ENCODE assay signal across 25 cellular contexts in genomic region chr10:1026578-1026977, GRCh38. TPM values are rescaled to one million over a fixed set of nuclear protein-coding genes. Genes with fewer than 3 reads are reported as not detected.
DNase-seq lines count a peak whose midpoint lies in the region; ATAC-seq and TF ChIP-seq lines count a peak whose summit lies in the region.
"Had no signal": no experiment of that assay in that cellular context is flagged by ENCODE, and none has a peak within 500 bp of the region (broad histone marks: within the 10 kb centered on the region; RNA-seq: fewer than 3 reads in every experiment).

No MANE protein-coding gene starts in this region.

- H3K56ac ChIP-seq in mesendoderm (ENCODE audit: low read length) = no peak overlapping the region

- peaks cover 10% of the 10 kb centered on the region for H3F3A ChIP-seq in neural progenitor cell (ENCODE audit: low read depth)

- H3K36me3 ChIP-seq in heart left ventricle (no peaks in the 10 kb centered on the region), neural progenitor cell (no peaks in the 10 kb centered on the region), skeletal muscle tissue (ENCODE audit: control insufficient read depth in 3 of 3, insufficient read depth in 3 of 3, low read length in 3 of 3) (peaks cover 0 to 14% (median 1%) of the 10 kb centered on the region in 3 donors), colonic mucosa (no peaks in the 10 kb centered on the region), mesendoderm (ENCODE audit: control insufficient read depth, insufficient read depth, low read length) (no peaks in the 10 kb centered on the region)

- H3K9me3 ChIP-seq in heart left ventricle (no peaks in the 10 kb centered on the region), right cardiac atrium (ENCODE audit: control insufficient read depth, low read length) (no peaks in the 10 kb centered on the region), neural progenitor cell (ENCODE audit: low read depth) (no peaks in the 10 kb centered on the region), skeletal muscle tissue (ENCODE audit: control insufficient read depth in 3 of 3, low read length in 3 of 3) (no peaks in the 10 kb centered on the region), colonic mucosa (no peaks in the 10 kb centered on the region)

- peaks cover 0 to 5% (median 0%) of the 10 kb centered on the region in 12 donors for H3K4me1 ChIP-seq in heart left ventricle
- no peaks in the 10 kb centered on the region for H3K4me1 ChIP-seq in right cardiac atrium (ENCODE audit: control insufficient read depth, insufficient read depth, low read length)
- no peaks in the 10 kb centered on the region for H3K4me1 ChIP-seq in neural progenitor cell
- H3K4me1 ChIP-seq in skeletal muscle tissue (ENCODE audit: control insufficient read depth in 3 of 3, insufficient read depth in 3 of 3, low read length in 3 of 3) = peaks cover 12 to 23% (median 14%) of the 10 kb centered on the region in 3 donors
- no peaks in the 10 kb centered on the region for H3K4me1 ChIP-seq in colonic mucosa
- H3K4me1 ChIP-seq in mesendoderm (ENCODE audit: control insufficient read depth, low read depth, low read length) = no peaks in the 10 kb centered on the region

- H2BK15ac ChIP-seq in mesendoderm (replicated peaks; ENCODE audit: low read depth) = no peak overlapping the region

- H3K18ac ChIP-seq in mesendoderm (ENCODE audit: low read length) = no peak overlapping the region

- H3K79me2 ChIP-seq in neural progenitor cell (ENCODE audit: low read depth) (no peaks in the 10 kb centered on the region), mesendoderm (ENCODE audit: control insufficient read depth, insufficient read depth, low read length) (no peaks in the 10 kb centered on the region)

- H3K27me3 ChIP-seq in heart left ventricle = no peaks in the 10 kb centered on the region
- no peaks in the 10 kb centered on the region for H3K27me3 ChIP-seq in right cardiac atrium (ENCODE audit: control insufficient read depth, insufficient read depth)
- H3K27me3 ChIP-seq in neural progenitor cell = no peaks in the 10 kb centered on the region
- no peaks in the 10 kb centered on the region for H3K27me3 ChIP-seq in skeletal muscle tissue (ENCODE audit: control insufficient read depth in 3 of 3, insufficient read depth in 3 of 3, low read length in 3 of 3)
- no peaks in the 10 kb centered on the region for H3K27me3 ChIP-seq in colonic mucosa
- no peaks in the 10 kb centered on the region for H3K27me3 ChIP-seq in mesendoderm (ENCODE audit: insufficient read depth, low read length, poor library complexity)

- no peaks in the 10 kb centered on the region for H4K20me1 ChIP-seq in neural progenitor cell (ENCODE audit: low read depth)

- no peak overlapping the region for H2BK5ac ChIP-seq in mesendoderm (ENCODE audit: low read length)

- TF ChIP-seq CTCF in heart left ventricle (IDR thresholded peaks at IDR 0.05) = no peak
- TF ChIP-seq CTCF in neural progenitor cell (IDR thresholded peaks at IDR 0.05) = no peak
- TF ChIP-seq CTCF in colonic mucosa (IDR thresholded peaks at IDR 0.05) = no peak

- H3K23ac ChIP-seq in mesendoderm (ENCODE audit: low read length) = no peak overlapping the region

- no peak overlapping the region for H3K9ac ChIP-seq in neural progenitor cell
- H3K9ac ChIP-seq in skeletal muscle tissue (ENCODE audit: low read depth in 1 of 3, low read length in 3 of 3) = peak overlapping the region; percentile 30 to 85 (median 58)
- no peak overlapping the region for H3K9ac ChIP-seq in colonic mucosa (ENCODE audit: low read depth in 2 of 2, low read length in 2 of 2)
- no peak overlapping the region for H3K9ac ChIP-seq in mesendoderm (ENCODE audit: low read length)

- H2AFZ ChIP-seq in neural progenitor cell (replicated peaks) = no peak overlapping the region
- H2AFZ ChIP-seq: GM23338 had no signal

- H3K36me3 Mint-ChIP-seq in neural progenitor cell = peaks cover under 1% of the 10 kb centered on the region
- peaks cover 14% of the 10 kb centered on the region for H3K36me3 Mint-ChIP-seq in activated naive CD8-positive, alpha-beta T cell treated with anti-CD3 and anti-CD28 coated beads, Interleukin-2, amount 50 U/mL, for 24 hours (ENCODE audit: low read depth)

- intact Hi-C loops in heart left ventricle (cut with DNase I) (no loop called here), right cardiac atrium (cut with DNase I) (no loop called here), left ventricle myocardium superior (cut with micrococcal nuclease) (no loop called here), colonic mucosa (cut with DNase I) (no loop called here)

- H3K4me3 Mint-ChIP-seq in neural progenitor cell = no peak overlapping the region
- H3K4me3 Mint-ChIP-seq in activated naive CD8-positive, alpha-beta T cell treated with anti-CD3 and anti-CD28 coated beads, Interleukin-2, amount 50 U/mL, for 24 hours = no peak overlapping the region
- H3K4me3 Mint-ChIP-seq: CD4-positive, alpha-beta memory T cell; GM23338; H9; HFFc6 had no signal

- 50 to 66% (median 53%) methylated on average over 6 of the region's 6 CpGs for WGBS in heart left ventricle, 4 donors
- WGBS in right cardiac atrium = 60% methylated on average over 6 of the region's 6 CpGs
- WGBS in mesendoderm (ENCODE audit: extremely low coverage, insufficient coverage, low lambda C conversion rate) = no CpG with 5 or more reads among the region's 6 CpGs

- ATAC-seq in heart left ventricle (peak in 3 of 4 donors; percentile 62 to 68 (median 63)), right cardiac atrium (no peak), left ventricle myocardium superior (peak; percentile 66)
- no peak for ATAC-seq in activated naive CD8-positive, alpha-beta T cell treated with anti-CD3 and anti-CD28 coated beads, Interleukin-2, amount 50 U/mL, for 24 hours
- ATAC-seq: GM23338, HCT116 had no signal

- H3K4me1 Mint-ChIP-seq in neural progenitor cell = no peaks in the 10 kb centered on the region
- H3K4me1 Mint-ChIP-seq in activated naive CD8-positive, alpha-beta T cell treated with anti-CD3 and anti-CD28 coated beads, Interleukin-2, amount 50 U/mL, for 24 hours = no peaks in the 10 kb centered on the region
- H3K4me1 Mint-ChIP-seq: CD4-positive, alpha-beta memory T cell had no signal

- no peak overlapping the region for H2AK5ac ChIP-seq in mesendoderm (ENCODE audit: low read length)

- peak overlapping the region; percentile 68 for H3K27ac Mint-ChIP-seq in neural progenitor cell
- no peak overlapping the region for H3K27ac Mint-ChIP-seq in activated naive CD8-positive, alpha-beta T cell treated with anti-CD3 and anti-CD28 coated beads, Interleukin-2, amount 50 U/mL, for 24 hours
- H3K27ac Mint-ChIP-seq: CD4-positive, alpha-beta memory T cell; GM23338; H9; HFFc6 had no signal

- H3K9me3 Mint-ChIP-seq in neural progenitor cell = no peaks in the 10 kb centered on the region
- H3K9me3 Mint-ChIP-seq in activated naive CD8-positive, alpha-beta T cell treated with anti-CD3 and anti-CD28 coated beads, Interleukin-2, amount 50 U/mL, for 24 hours = no peaks in the 10 kb centered on the region
- H3K9me3 Mint-ChIP-seq: CD4-positive, alpha-beta memory T cell; GM23338; HFFc6 had no signal

- H3K4me3 ChIP-seq in heart left ventricle (no peak overlapping the region), right cardiac atrium (ENCODE audit: low read length) (no peak overlapping the region), neural progenitor cell (no peak overlapping the region), skeletal muscle tissue (ENCODE audit: low read length in 3 of 3) (peak overlapping the region in 2 of 3 donors; percentile 29 to 43), colonic mucosa (no peak overlapping the region), mesendoderm (ENCODE audit: low read length) (no peak overlapping the region)
- H3K4me3 ChIP-seq: GM23338 had no signal

- H3K27ac ChIP-seq in heart left ventricle (peak overlapping the region in 10 of 12 donors; percentile 35 to 81 (median 64)), right cardiac atrium (ENCODE audit: low read length) (no peak overlapping the region), neural progenitor cell (no peak overlapping the region), skeletal muscle tissue (ENCODE audit: low read depth, low read length) (peak overlapping the region; percentile 88), colonic mucosa (no peak overlapping the region), mesendoderm (ENCODE audit: low read depth, low read length) (no peak overlapping the region)

- no peak overlapping the region for H4K5ac ChIP-seq in mesendoderm (ENCODE audit: low read length)

- TF ChIP-seq POLR2A in heart left ventricle (IDR thresholded peaks at IDR 0.05) = no peak

- H3K4ac ChIP-seq in mesendoderm (ENCODE audit: low read depth, low read length) = no peak overlapping the region

- H3K4me2 ChIP-seq in neural progenitor cell (no peak overlapping the region), mesendoderm (ENCODE audit: low read length) (no peak overlapping the region)
- H3K4me2 ChIP-seq: GM23338 had no signal

- no peak overlapping the region for H4K8ac ChIP-seq in mesendoderm (ENCODE audit: low read depth, low read length)

- no peaks in the 10 kb centered on the region for H3K27me3 Mint-ChIP-seq in neural progenitor cell (ENCODE audit: insufficient read depth, low read depth)
- no peaks in the 10 kb centered on the region for H3K27me3 Mint-ChIP-seq in activated naive CD8-positive, alpha-beta T cell treated with anti-CD3 and anti-CD28 coated beads, Interleukin-2, amount 50 U/mL, for 24 hours
- H3K27me3 Mint-ChIP-seq: CD4-positive, alpha-beta memory T cell had no signal

- no peak overlapping the region for H2BK120ac ChIP-seq in mesendoderm (ENCODE audit: low read depth, low read length)

- no peak for DNase-seq in heart left ventricle
- DNase-seq in right cardiac atrium = no peak
- DNase-seq in left ventricle myocardium superior = no peak
- DNase-seq in neural progenitor cell (ENCODE audit: low spot score) = no peak
- DNase-seq in colonic mucosa = no peak
- no peak for DNase-seq in activated naive CD8-positive, alpha-beta T cell treated with anti-CD3 and anti-CD28 coated beads, Interleukin-2, amount 50 U/mL, for 24 hours
- DNase-seq in mesendoderm = no peak
- DNase-seq: C1 segment of cervical spinal cord; Calu3; CD4-positive, alpha-beta memory T cell; COR-L47; DMS53; DMS79 treated with DMSO at 0.1 percent for 48 hours; GF-D8; H9; HFFc6 had no signal

- no peaks in the 10 kb centered on the region for H3K79me1 ChIP-seq in mesendoderm (ENCODE audit: low read length)

RNA-seq across cellular contexts. Expression of gene IDI2, which starts 0.9 kb away (rescaled TPM):
- total RNA-seq in heart left ventricle (under 1 TPM in 6 of 9 donors, not detected in 3; 0.18 to 0.72 (median 0.31) TPM), right cardiac atrium (under 1 TPM in 2 of 4 donors, not detected in 2; 0.23 to 0.29 TPM), left ventricle myocardium superior (not detected), neural progenitor cell (ENCODE audit: low replicate concordance) (not detected in 2 replicates), skeletal muscle tissue (not detected), colonic mucosa (not detected)
- polyA plus RNA-seq in heart left ventricle (under 1 TPM in 1 of 2 donors, not detected in 1; 0.19 TPM), right cardiac atrium (0.23 TPM)
- polyA plus RNA-seq in mesendoderm (2013, experiment 1 of 2) = not detected
- not detected for polyA plus RNA-seq in mesendoderm (2013, experiment 2 of 2)
- total RNA-seq: A172; A673; Calu3; CD4-positive, alpha-beta memory T cell; Daoy; G401; GM23338; H4; H9; HFFc6 had no signal
- polyA plus RNA-seq: BJ; CD4-positive, alpha-beta memory T cell; GM23338 had no signal

RNA-seq across cellular contexts. Expression of gene IDI1, which starts 22.3 kb away (rescaled TPM):
- 10 to 100 TPM; 13.7 to 29.8 (median 18.4) TPM for total RNA-seq in heart left ventricle
- 10 to 100 TPM in 1 of 2 donors, 1 to 10 TPM in 1; 9.1 to 44.8 TPM for polyA plus RNA-seq in heart left ventricle
- 10 to 100 TPM; 14.6 to 30.3 (median 20.0) TPM for total RNA-seq in right cardiac atrium
- polyA plus RNA-seq in right cardiac atrium = 26.7 TPM
- total RNA-seq in left ventricle myocardium superior = 15.8 TPM
- total RNA-seq in neural progenitor cell (ENCODE audit: low replicate concordance) = 117 and 168 TPM in 2 replicates
- total RNA-seq in skeletal muscle tissue = 31.8 TPM
- total RNA-seq in colonic mucosa = 100 to 1,000 TPM in 1 of 2 donors, 10 to 100 TPM in 1; 41.3 to 142 TPM
- polyA plus RNA-seq in mesendoderm (2013, experiment 1 of 2) = 131 TPM
- polyA plus RNA-seq in mesendoderm (2013, experiment 2 of 2) = 142 TPM

RNA-seq across cellular contexts. Expression of gene WDR37, which starts 29.6 kb away (rescaled TPM):
- total RNA-seq in heart left ventricle (10 to 100 TPM; 22.6 to 43.3 (median 30.7) TPM), right cardiac atrium (10 to 100 TPM; 29.0 to 35.6 (median 32.5) TPM), left ventricle myocardium superior (35.0 TPM), neural progenitor cell (ENCODE audit: low replicate concordance) (11.6 and 14.7 TPM in 2 replicates), skeletal muscle tissue (12.5 TPM), colonic mucosa (10 to 100 TPM; 18.6 to 18.7 TPM)
- polyA plus RNA-seq in heart left ventricle (10 to 100 TPM in 1 of 2 donors, 1 to 10 TPM in 1; 8.4 to 16.0 TPM), right cardiac atrium (9.7 TPM)
- polyA plus RNA-seq in mesendoderm (2013, experiment 1 of 2) = 5.2 TPM
- 5.4 TPM for polyA plus RNA-seq in mesendoderm (2013, experiment 2 of 2)

RNA-seq across cellular contexts. Expression of gene GTPBP4, which starts 38.3 kb away (rescaled TPM):
- total RNA-seq in heart left ventricle (10 to 100 TPM; 13.5 to 31.8 (median 28.8) TPM), right cardiac atrium (10 to 100 TPM; 22.9 to 29.8 (median 27.5) TPM), left ventricle myocardium superior (27.8 TPM), neural progenitor cell (ENCODE audit: low replicate concordance) (32.4 and 53.4 TPM in 2 replicates), skeletal muscle tissue (14.1 TPM), colonic mucosa (10 to 100 TPM; 22.4 to 43.6 TPM)
- polyA plus RNA-seq in heart left ventricle (10 to 100 TPM; 13.3 to 52.0 TPM), right cardiac atrium (16.8 TPM)
- 66.3 TPM for polyA plus RNA-seq in mesendoderm (2013, experiment 1 of 2)
- polyA plus RNA-seq in mesendoderm (2013, experiment 2 of 2) = 64.8 TPM

Comparison
In these comparisons a context has a peak if more than half of its experiments do, and no peak if none do; other contexts are left out.
1. ATAC-seq: peak in heart left ventricle (3 of 4) and left ventricle myocardium superior (single experiment); none in right cardiac atrium (0 of 2) and activated naive CD8-positive, alpha-beta T cell treated with anti-CD3 and anti-CD28 coated beads, Interleukin-2, amount 50 U/mL, for 24 hours (single experiment).
2. H3K27ac ChIP-seq: peak in heart left ventricle (10 of 12) and skeletal muscle tissue (single experiment); none in right cardiac atrium (single experiment), neural progenitor cell (single experiment), colonic mucosa (single experiment) and mesendoderm (single experiment).
3. H3K4me3 ChIP-seq: peak in skeletal muscle tissue (2 of 3); none in heart left ventricle (0 of 12), right cardiac atrium (single experiment), neural progenitor cell (single experiment), colonic mucosa (single experiment) and mesendoderm (single experiment).
4. H3K9ac ChIP-seq: peak in skeletal muscle tissue (3 of 3); none in neural progenitor cell (single experiment), colonic mucosa (0 of 2) and mesendoderm (single experiment).